ENCODE assay signal across 2 cellular contexts in the genomic region with DNA sequence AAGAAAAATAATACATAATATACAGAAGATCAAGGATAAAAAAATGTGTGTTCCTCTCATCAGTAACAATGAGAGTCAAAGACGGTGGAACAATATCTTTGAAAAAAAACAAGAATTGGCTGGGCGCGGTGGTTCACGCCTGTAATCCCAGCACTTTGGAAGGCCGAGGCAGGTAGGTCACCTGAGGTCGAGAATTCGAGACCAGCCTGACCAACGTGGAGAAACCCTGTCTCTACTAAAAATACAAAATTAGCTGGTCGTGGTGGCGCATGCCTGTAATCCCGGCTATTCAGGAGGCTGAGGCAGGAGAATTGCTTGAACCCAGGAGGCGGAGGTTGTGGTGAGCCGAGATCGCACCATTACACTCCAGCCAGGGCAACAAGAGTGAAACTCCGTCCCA. TPM values are rescaled to one million over a fixed set of nuclear protein-coding genes. Genes with fewer than 3 reads are reported as not detected.
"Had no signal": no experiment of that assay in that cellular context is flagged by ENCODE, and none has a peak within 500 bp of the region (broad histone marks: within the 10 kb centered on the region; RNA-seq: fewer than 3 reads in every experiment).

No MANE protein-coding gene starts in this region.

RNA-seq across cellular contexts. Expression of a gene that starts 28.7 kb away (rescaled TPM):
- total RNA-seq: activated CD4-positive, alpha-beta T cell treated with anti-CD3 and anti-CD28 coated beads, Interleukin-2, amount 10 ng/mL, durations not matched to agents 24 days and 14 days; activated T-helper 1 cell treated with anti-CD3 and anti-CD28 coated beads, Interleukin-12 subunit alpha, Interleukin-12 subunit beta, Interleukin-2, Interleukin-4 antibody, amounts not matched to agents 30 ng/mL and 10 ng/mL and 1 ng/mL, durations not matched to agents 14 hours and 24 hours and 36 hours had no signal
